Comparison of ENCODE assay signal across 1 cellular context in genomic region chr10:26463986-26464385, GRCh38.
TF ChIP-seq lines count a peak whose summit lies in the region.

No MANE protein-coding gene starts in this region.

TF ChIP-seq in GM12878, 131 proteins besides CTCF, POLR2A, EP300 and RAD21:
- TF ChIP-seq MLLT1 (IDR thresholded peaks at IDR 0.05) = no peak
- TF ChIP-seq SUZ12 (IDR thresholded peaks at IDR 0.05; ENCODE audit: unreplicated experiment) = no peak
- no peak for TF ChIP-seq CREB1 (IDR thresholded peaks at IDR 0.05; ENCODE audit: low read depth)
- no peak for TF ChIP-seq NR2F1 (conservative IDR thresholded peaks at IDR 0.05)
- TF ChIP-seq ZBTB40 (IDR thresholded peaks at IDR 0.05; ENCODE audit: borderline replicate concordance) = no peak
- no peak for TF ChIP-seq ESRRA (IDR thresholded peaks at IDR 0.05; ENCODE audit: low read length)
- no peak for TF ChIP-seq LARP7 (IDR thresholded peaks at IDR 0.05)
- TF ChIP-seq MYB (IDR thresholded peaks at IDR 0.05; ENCODE audit: borderline replicate concordance, low read depth, low read length) = no peak
- TF ChIP-seq NRF1 (conservative IDR thresholded peaks at IDR 0.05; ENCODE audit: low read depth, low read length) = no peak
- no peak for TF ChIP-seq IKZF2 (IDR thresholded peaks at IDR 0.05)
- no peak for TF ChIP-seq ETV6 (conservative IDR thresholded peaks at IDR 0.05 in 1 of 2, IDR thresholded peaks at IDR 0.05 in 1 of 2; ENCODE audit: borderline replicate concordance in 1 of 2, low read depth in 1 of 2)
- TF ChIP-seq E2F8 (IDR thresholded peaks at IDR 0.05; ENCODE audit: low read depth, partially characterized antibody) = no peak
- no peak for TF ChIP-seq SKIL (IDR thresholded peaks at IDR 0.05; ENCODE audit: low read depth, poor library complexity, severe bottlenecking)
- no peak for TF ChIP-seq ASH2L (IDR thresholded peaks at IDR 0.05; ENCODE audit: borderline replicate concordance, low read depth)
- TF ChIP-seq TARDBP (IDR thresholded peaks at IDR 0.05; ENCODE audit: borderline replicate concordance) = no peak
TF ChIP-seq in GM12878: peak in this region for 0.
